8 cellular contexts compared by ENCODE assay signal in the genomic region with DNA sequence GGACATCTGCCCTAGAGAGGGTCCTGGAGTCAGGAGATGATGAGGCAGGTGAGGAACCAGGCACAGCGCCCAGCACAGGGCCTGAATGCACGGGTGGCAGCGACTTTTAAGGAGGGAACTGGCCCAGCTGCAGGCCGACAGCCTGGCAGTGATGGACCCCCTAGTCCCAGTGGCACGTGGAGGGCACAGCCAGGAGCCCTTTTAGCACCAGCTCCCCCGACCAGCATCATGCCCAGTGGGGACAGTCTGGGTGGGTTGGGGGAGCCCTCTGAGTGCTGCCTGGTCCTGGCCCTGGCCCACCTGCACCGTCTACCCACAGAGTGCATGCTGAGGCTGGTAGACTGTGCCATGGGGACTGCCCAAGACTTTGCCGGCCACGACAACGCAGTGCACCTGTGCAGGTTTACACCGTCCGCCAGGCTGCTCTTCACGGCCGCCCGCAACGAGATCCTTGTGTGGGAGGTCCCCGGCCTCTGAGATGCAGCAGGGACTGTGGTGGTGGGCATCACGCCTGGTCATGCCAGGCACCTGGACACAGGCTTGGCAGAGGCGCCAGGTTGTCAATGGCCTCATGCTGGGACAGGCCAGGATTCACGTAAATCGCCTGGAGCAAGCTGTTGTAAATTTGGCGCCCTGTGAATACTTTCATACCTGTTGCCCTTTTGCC. TPM values are rescaled to one million over a fixed set of nuclear protein-coding genes. Genes with fewer than 3 reads are reported as not detected.
A peak's percentile ranks its signal among the peaks of the same experiment; 100 is the strongest.
DNase-seq lines count a peak whose midpoint lies in the region; ATAC-seq and TF ChIP-seq lines count a peak whose summit lies in the region.

No MANE protein-coding gene starts in this region.

- TF ChIP-seq CTCF in vagina (IDR thresholded peaks at IDR 0.05): no peak

- peaks cover 0 to 29% of the 10 kb centered on the region in 2 donors for H3K36me3 ChIP-seq in vagina

- H3K36me3 Mint-ChIP-seq in stimulated activated naive CD8-positive, alpha-beta T cell treated with anti-CD3 and anti-CD28 coated beads, Interleukin-15, Interleukin-2, amounts not matched to agents 100 ng/mL and 50 ng/mL, for 24 hours (ENCODE audit: low read depth): peaks cover 10% of the 10 kb centered on the region
- H3K36me3 Mint-ChIP-seq in naive B cell: no peaks in the 10 kb centered on the region

- DNase-seq in stimulated activated naive CD8-positive, alpha-beta T cell treated with anti-CD3 and anti-CD28 coated beads, Interleukin-15, Interleukin-2, amounts not matched to agents 100 U/mL and 50 U/mL, for 24 hours: no peak
- DNase-seq in naive B cell (no peak), vagina (ENCODE audit: extremely low spot score in 2 of 2) (no peak), SW 1271 (lab: John Stamatoyannopoulos, UW) (no peak), DMS 273 treated with DMSO at 0.1 percent for 48 hours (lab: John Stamatoyannopoulos, UW) (no peak), posterior vena cava (ENCODE audit: low spot score) (no peak)

- no peaks in the 10 kb centered on the region for H3K27me3 ChIP-seq in vagina

- peak overlapping the region; percentile 81 to 99 for H3K4me3 ChIP-seq in vagina

- intact Hi-C loops in vagina (cut with DNase I): no loop called here
- intact Hi-C loops in posterior vena cava (cut with DNase I): no loop called here

- H3K27ac ChIP-seq in angular gyrus (ENCODE audit: low read depth, low read length): peak overlapping the region; percentile 68
- peak overlapping the region; percentile 90 for H3K27ac ChIP-seq in vagina

- H3K4me1 Mint-ChIP-seq in stimulated activated naive CD8-positive, alpha-beta T cell treated with anti-CD3 and anti-CD28 coated beads, Interleukin-15, Interleukin-2, amounts not matched to agents 100 ng/mL and 50 ng/mL, for 24 hours (ENCODE audit: low read depth): peaks cover 14% of the 10 kb centered on the region
- H3K4me1 Mint-ChIP-seq in naive B cell: peaks cover 6 to 8% (median 7%) of the 10 kb centered on the region in 3 donors

- ATAC-seq in stimulated activated naive CD8-positive, alpha-beta T cell treated with anti-CD3 and anti-CD28 coated beads, Interleukin-15, Interleukin-2, amounts not matched to agents 100 U/mL and 50 U/mL, for 24 hours: no peak
- no peak for ATAC-seq in naive B cell (ENCODE audit: low read depth in 2 of 2)

- no peaks in the 10 kb centered on the region for H3K9me3 ChIP-seq in vagina

- H3K4me3 Mint-ChIP-seq in stimulated activated naive CD8-positive, alpha-beta T cell treated with anti-CD3 and anti-CD28 coated beads, Interleukin-15, Interleukin-2, amounts not matched to agents 100 ng/mL and 50 ng/mL, for 24 hours: peak overlapping the region; percentile 77
- H3K4me3 Mint-ChIP-seq in naive B cell: peak overlapping the region; percentile 79 to 92 (median 82)

- TF ChIP-seq POLR2A in vagina (IDR thresholded peaks at IDR 0.05): no peak

- H3K9me3 Mint-ChIP-seq in stimulated activated naive CD8-positive, alpha-beta T cell treated with anti-CD3 and anti-CD28 coated beads, Interleukin-15, Interleukin-2, amounts not matched to agents 100 ng/mL and 50 ng/mL, for 24 hours: no peaks in the 10 kb centered on the region
- no peaks in the 10 kb centered on the region for H3K9me3 Mint-ChIP-seq in naive B cell

- H3K27ac Mint-ChIP-seq in stimulated activated naive CD8-positive, alpha-beta T cell treated with anti-CD3 and anti-CD28 coated beads, Interleukin-15, Interleukin-2, amounts not matched to agents 100 ng/mL and 50 ng/mL, for 24 hours: peak overlapping the region; percentile 61
- H3K27ac Mint-ChIP-seq in naive B cell: peak overlapping the region in 4 of 6 donors; percentile 24 to 95 (median 67)

- H3K27me3 Mint-ChIP-seq in stimulated activated naive CD8-positive, alpha-beta T cell treated with anti-CD3 and anti-CD28 coated beads, Interleukin-15, Interleukin-2, amounts not matched to agents 100 ng/mL and 50 ng/mL, for 24 hours: no peaks in the 10 kb centered on the region
- H3K27me3 Mint-ChIP-seq in naive B cell: no peaks in the 10 kb centered on the region

- H3K4me1 ChIP-seq in vagina: peaks cover 23% of the 10 kb centered on the region

RNA-seq across cellular contexts. Expression of gene RHOT2, which starts 0.7 kb away (rescaled TPM):
- polyA plus RNA-seq in naive B cell (ENCODE audit: low read depth in 6 of 6): 10 to 100 TPM; 22.1 to 49.1 (median 35.0) TPM
- total RNA-seq in vagina (91.1 TPM), posterior vena cava (10 to 100 TPM; 57.5 to 65.1 TPM)

RNA-seq across cellular contexts. Expression of gene RHBDL1, which starts 8.2 kb away (rescaled TPM):
- not detected for polyA plus RNA-seq in naive B cell (ENCODE audit: low read depth in 6 of 6)
- total RNA-seq in vagina (1.7 TPM), posterior vena cava (under 1 TPM; 0.71 to 0.79 TPM)

RNA-seq across cellular contexts. Expression of gene STUB1, which starts 13.0 kb away (rescaled TPM):
- polyA plus RNA-seq in naive B cell (ENCODE audit: low read depth in 6 of 6): 100 to 1,000 TPM; 121 to 180 (median 128) TPM
- 124 TPM for total RNA-seq in vagina
- total RNA-seq in posterior vena cava: 10 to 100 TPM; 73.3 to 79.7 TPM

RNA-seq across cellular contexts. Expression of gene JMJD8, which starts 16.9 kb away (rescaled TPM):
- polyA plus RNA-seq in naive B cell (ENCODE audit: low read depth in 6 of 6): 10 to 100 TPM; 38.1 to 62.6 (median 40.0) TPM
- total RNA-seq in vagina: 62.9 TPM
- total RNA-seq in posterior vena cava: 10 to 100 TPM; 49.8 to 58.9 TPM

RNA-seq across cellular contexts. Expression of gene WDR90, which starts 18.1 kb away (rescaled TPM):
- polyA plus RNA-seq in naive B cell (ENCODE audit: low read depth in 6 of 6): 1 to 10 TPM in 2 of 6 donors, under 1 TPM in 3, not detected in 1; 0.75 to 2.3 (median 0.90) TPM
- 34.9 TPM for total RNA-seq in vagina
- 10 to 100 TPM; 13.4 to 14.9 TPM for total RNA-seq in posterior vena cava
